Comparison of ENCODE assay signal across 17 cellular contexts in the genomic region with DNA sequence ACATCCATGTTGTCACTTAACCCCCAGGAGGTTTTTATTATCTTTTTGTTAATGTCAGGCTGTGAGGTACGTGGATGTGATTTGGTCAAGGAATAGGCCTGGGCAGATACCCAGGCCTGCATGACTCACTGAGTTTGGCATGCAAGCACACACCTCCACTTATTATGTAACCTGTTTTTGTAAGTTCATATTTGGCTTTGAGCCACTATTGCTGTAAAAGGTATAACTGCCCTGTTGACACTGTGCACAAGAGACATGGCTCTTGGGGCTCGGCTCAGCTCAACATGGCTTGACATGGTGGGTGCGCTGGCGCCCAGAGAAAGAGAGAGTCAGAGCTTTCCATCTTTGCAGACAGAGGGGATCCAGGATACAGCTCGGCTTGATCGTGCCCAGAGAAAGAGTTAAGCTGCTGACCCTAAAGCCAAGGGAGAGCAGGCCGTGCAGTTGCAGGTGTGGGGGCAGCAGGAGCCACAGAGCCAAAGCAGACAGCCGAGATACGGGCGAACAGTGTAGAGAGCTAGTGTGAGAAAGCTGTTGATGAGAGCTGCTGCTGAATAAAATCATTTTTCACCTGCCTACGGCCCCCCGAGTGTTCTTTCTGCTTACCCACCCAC.
DNase-seq lines count a peak whose midpoint lies in the region; ATAC-seq and TF ChIP-seq lines count a peak whose summit lies in the region.
"Had no signal": no experiment of that assay in that cellular context is flagged by ENCODE, and none has a peak within 500 bp of the region (broad histone marks: within the 10 kb centered on the region; RNA-seq: fewer than 3 reads in every experiment).

No MANE protein-coding gene starts in this region.

- ATAC-seq in Panc1 (peak; percentile 53), esophagus mucosa (peak; percentile 89), HG02938 (IDR thresholded peaks at IDR 0.05; ENCODE audit: unreplicated experiment) (no peak)
- ATAC-seq: activated T-helper 17 cell treated with anti-CD3 and anti-CD28 coated beads, Interleukin-2, amount 50 U/mL, for 72 hours had no signal

- no CpG with 5 or more reads among the region's 12 CpGs for WGBS in neuronal stem cell (ENCODE audit: extremely low coverage in 2 of 2, insufficient read length in 2 of 2, insufficient replicate concordance in 1 of 2), 2 donors

- H2AK5ac ChIP-seq in neuronal stem cell (ENCODE audit: low read depth, low read length), result no peak overlapping the region

- in situ Hi-C loops in Panc1 (cut with HindIII; ENCODE audit: low pct_unique_long_range_greater_than_20kb, low sequenced_read_pairs), result no loop called here

- POLR2A ChIA-PET in Panc1 (lab: Charles Lee), result no interaction called here

- H4K8ac ChIP-seq in neuronal stem cell (ENCODE audit: low read depth, low read length), result no peak overlapping the region

- H3K18ac ChIP-seq in neuronal stem cell (ENCODE audit: low read length), result peak overlapping the region; percentile 7

- H3K79me1 ChIP-seq in neuronal stem cell (ENCODE audit: low read depth, low read length), result no peaks in the 10 kb centered on the region

- H3K4me1 ChIP-seq in Panc1 (ENCODE audit: control insufficient read depth, insufficient read depth, low read length), result no peaks in the 10 kb centered on the region
- peaks cover 0 to 1% of the 10 kb centered on the region in 2 donors for H3K4me1 ChIP-seq in neuronal stem cell (ENCODE audit: control insufficient read depth in 2 of 2, insufficient read depth in 1 of 2, low read depth in 1 of 2, low read length in 2 of 2)

- CTCF ChIA-PET in Panc1 (lab: Charles Lee), result no interaction called here

- peak; percentile 39 for DNase-seq in DMS79 (lab: John Stamatoyannopoulos, UW)
- DNase-seq in Panc1 (ENCODE audit: low read depth, low spot score), result no peak
- no peak for DNase-seq in neuronal stem cell (ENCODE audit: low spot score)
- DNase-seq in NCI-H526 (lab: John Stamatoyannopoulos, UW), result no peak
- DNase-seq in NCI-H510A (lab: John Stamatoyannopoulos, UW), result no peak
- no peak for DNase-seq in NCI-H1417 treated with DMSO at 0.1 percent for 48 hours (lab: John Stamatoyannopoulos, UW)
- DNase-seq: activated CD8-positive, alpha-beta memory T cell treated with anti-CD3 and anti-CD28 coated beads for 24 hours; anterior cingulate cortex; KBM-7; left cardiac atrium; NCI-H1105 treated with DMSO at 0.1 percent for 48 hours; NCI-H446 treated with DMSO at 0.1 percent for 48 hours; SW 1271; WERI-Rb-1 had no signal

- H2BK5ac ChIP-seq in neuronal stem cell (ENCODE audit: low read length), result no peak overlapping the region

- H3K36me3 ChIP-seq in Panc1 (ENCODE audit: control insufficient read depth, insufficient read depth, low read length) (no peaks in the 10 kb centered on the region), neuronal stem cell (replicated peaks in 1 of 2; ENCODE audit: control insufficient read depth in 2 of 2, insufficient read depth in 2 of 2, low read length in 2 of 2) (no peaks in the 10 kb centered on the region)
- H3K36me3 ChIP-seq: WERI-Rb-1 had no signal

- H3K4me3 ChIP-seq in Panc1 (ENCODE audit: low read depth in 2 of 2, low read length in 2 of 2) (no peak overlapping the region), neuronal stem cell (ENCODE audit: low read length in 2 of 2) (no peak overlapping the region)

- no peaks in the 10 kb centered on the region for H3K27me3 ChIP-seq in Panc1 (ENCODE audit: control insufficient read depth, insufficient read depth, low read length)
- no peaks in the 10 kb centered on the region for H3K27me3 ChIP-seq in neuronal stem cell (ENCODE audit: control insufficient read depth in 3 of 3, insufficient read depth in 3 of 3, low read depth in 1 of 3, low read length in 3 of 3)

- no peak for TF ChIP-seq CTCF in Panc1 (IDR thresholded peaks at IDR 0.05)

- no peak overlapping the region for H2BK12ac ChIP-seq in neuronal stem cell (ENCODE audit: low read length)

- no peak overlapping the region for H2BK15ac ChIP-seq in neuronal stem cell (ENCODE audit: low read length)

- H3K9ac ChIP-seq in neuronal stem cell (ENCODE audit: low read depth, low read length, poor library complexity), result no peak overlapping the region

- no peak overlapping the region for H4K91ac ChIP-seq in neuronal stem cell (ENCODE audit: low read depth, low read length, poor library complexity)

- no peak overlapping the region for H3K4me2 ChIP-seq in neuronal stem cell (ENCODE audit: insufficient read depth, low read length, poor library complexity, severe bottlenecking)

- H3K4ac ChIP-seq in neuronal stem cell (ENCODE audit: low read length), result no peak overlapping the region

- no peak overlapping the region for H3K14ac ChIP-seq in neuronal stem cell (ENCODE audit: low read length)

- H2BK120ac ChIP-seq in neuronal stem cell (ENCODE audit: low read depth, low read length), result no peak overlapping the region

- intact Hi-C loops in Panc1 (cut with micrococcal nuclease; ENCODE audit: unreplicated experiment), result no loop called here

- no peak overlapping the region for H3K23ac ChIP-seq in neuronal stem cell (ENCODE audit: low read depth, low read length, poor library complexity)

- H3K27ac ChIP-seq in Panc1 (ENCODE audit: low read length) (no peak overlapping the region), neuronal stem cell (replicated peaks; ENCODE audit: low read length) (no peak overlapping the region)
- H3K27ac ChIP-seq: WERI-Rb-1 had no signal

- BruUV-seq in Panc1 (replicated peaks; lab: Mats Ljungman, UMichigan), result no TSS peak

- H3K9me3 ChIP-seq in Panc1 (ENCODE audit: control insufficient read depth, insufficient read depth, low read depth, low read length) (no peaks in the 10 kb centered on the region), neuronal stem cell (replicated peaks in 1 of 2; ENCODE audit: control insufficient read depth in 2 of 2, insufficient read depth in 1 of 2, low read depth in 1 of 2, low read length in 2 of 2) (no peaks in the 10 kb centered on the region)

- no peak overlapping the region for H2AFZ ChIP-seq in neuronal stem cell (ENCODE audit: low read length)
